ENCODE assay signal across 24 cellular contexts in the genomic region with DNA sequence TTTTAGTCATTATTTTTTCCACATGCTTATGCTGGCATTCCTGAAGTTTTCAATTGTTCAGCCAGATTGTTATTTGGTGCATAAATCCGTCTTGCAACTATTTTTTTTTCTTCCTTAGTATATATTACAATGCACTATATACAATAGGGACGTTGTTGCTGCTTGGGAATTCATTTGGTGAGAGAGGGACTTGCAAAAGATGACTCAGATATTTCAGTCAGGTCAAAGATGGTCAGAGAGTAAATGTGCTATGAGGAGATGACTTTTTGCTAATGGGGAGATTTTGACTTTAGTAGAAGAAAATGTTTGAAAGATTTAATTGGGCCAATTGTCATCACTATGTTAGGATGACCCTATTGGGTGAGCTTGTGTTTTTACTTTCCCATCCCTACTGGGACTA.
"Had no signal": no experiment of that assay in that cellular context is flagged by ENCODE, and none has a peak within 500 bp of the region (broad histone marks: within the 10 kb centered on the region; RNA-seq: fewer than 3 reads in every experiment).

No MANE protein-coding gene starts in this region.

- H3K27me3 Mint-ChIP-seq: type B pancreatic cell had no signal

- DNase-seq: dermis blood vessel endothelial cell; effector memory CD4-positive, alpha-beta T cell; foreskin keratinocyte; heart right ventricle; hippocampal formation; left cardiac atrium; left lung; mesendoderm; natural killer cell; right cardiac atrium; spleen; stimulated activated CD4-positive, alpha-beta T cell treated with anti-CD3 and anti-CD28 coated beads, Interleukin-4, amount 100 ng/mL, for 4 hours; stimulated activated naive CD8-positive, alpha-beta T cell treated with anti-CD3 and anti-CD28 coated beads, Interleukin-15, Interleukin-2, amounts not matched to agents 100 U/mL and 50 U/mL, for 24 hours; substantia nigra; testis; tibial artery had no signal

- H3K27me3 ChIP-seq: esophagus muscularis mucosa, foreskin keratinocyte, gastroesophageal sphincter, left lung, spleen, testis, tibial artery had no signal

- H3K4me1 ChIP-seq: foreskin keratinocyte, heart right ventricle, left lung, prostate gland, spleen, testis, tibial artery had no signal

- H3K27ac Mint-ChIP-seq: natural killer cell; stimulated activated memory B cell treated with anti-CD40 and anti-IgM and Interleukin-4, amounts not matched to agents 10 μg/mL and 1 μg/mL and 100 μg/mL, for 72 hours; type B pancreatic cell had no signal

- H3K27ac ChIP-seq: coronary artery, esophagus muscularis mucosa, foreskin keratinocyte, gastroesophageal sphincter, heart right ventricle, left lung, prostate gland, skin epidermis, spleen, testis, tibial artery had no signal

- H3K4me3 ChIP-seq: coronary artery, esophagus muscularis mucosa, gastroesophageal sphincter, heart right ventricle, left lung, prostate gland, skin epidermis, spleen, testis, tibial artery had no signal

- H3K9me3 ChIP-seq: esophagus muscularis mucosa, gastroesophageal sphincter, heart right ventricle, prostate gland, testis had no signal

- H3K36me3 ChIP-seq: esophagus muscularis mucosa, gastroesophageal sphincter, heart right ventricle, left lung, prostate gland, spleen, tibial artery had no signal

- H3K4me3 Mint-ChIP-seq: natural killer cell; neural crest cell; stimulated activated memory B cell treated with anti-CD40 and anti-IgM and Interleukin-4, amounts not matched to agents 10 μg/mL and 1 μg/mL and 100 μg/mL, for 72 hours; type B pancreatic cell had no signal

- H3K4me1 Mint-ChIP-seq: natural killer cell; stimulated activated memory B cell treated with anti-CD40 and anti-IgM and Interleukin-4, amounts not matched to agents 10 μg/mL and 1 μg/mL and 100 μg/mL, for 72 hours had no signal

- H3K36me3 Mint-ChIP-seq: natural killer cell; stimulated activated memory B cell treated with anti-CD40 and anti-IgM and Interleukin-4, amounts not matched to agents 10 μg/mL and 1 μg/mL and 100 μg/mL, for 72 hours; type B pancreatic cell had no signal

- H3K9me3 Mint-ChIP-seq: neural crest cell; stimulated activated memory B cell treated with anti-CD40 and anti-IgM and Interleukin-4, amounts not matched to agents 10 μg/mL and 1 μg/mL and 100 μg/mL, for 72 hours; type B pancreatic cell had no signal

- ATAC-seq: foreskin keratinocyte; gastroesophageal sphincter; heart right ventricle; left cardiac atrium; left lung; natural killer cell; right cardiac atrium; stimulated activated memory B cell treated with anti-CD40 and anti-IgM and Interleukin-4, amounts not matched to agents 10 μg/mL and 1 μg/mL and 100 μg/mL, for 72 hours; stimulated activated naive CD8-positive, alpha-beta T cell treated with anti-CD3 and anti-CD28 coated beads, Interleukin-15, Interleukin-2, amounts not matched to agents 100 U/mL and 50 U/mL, for 24 hours had no signal
